1 cellular context compared by ENCODE assay signal in the genomic region with DNA sequence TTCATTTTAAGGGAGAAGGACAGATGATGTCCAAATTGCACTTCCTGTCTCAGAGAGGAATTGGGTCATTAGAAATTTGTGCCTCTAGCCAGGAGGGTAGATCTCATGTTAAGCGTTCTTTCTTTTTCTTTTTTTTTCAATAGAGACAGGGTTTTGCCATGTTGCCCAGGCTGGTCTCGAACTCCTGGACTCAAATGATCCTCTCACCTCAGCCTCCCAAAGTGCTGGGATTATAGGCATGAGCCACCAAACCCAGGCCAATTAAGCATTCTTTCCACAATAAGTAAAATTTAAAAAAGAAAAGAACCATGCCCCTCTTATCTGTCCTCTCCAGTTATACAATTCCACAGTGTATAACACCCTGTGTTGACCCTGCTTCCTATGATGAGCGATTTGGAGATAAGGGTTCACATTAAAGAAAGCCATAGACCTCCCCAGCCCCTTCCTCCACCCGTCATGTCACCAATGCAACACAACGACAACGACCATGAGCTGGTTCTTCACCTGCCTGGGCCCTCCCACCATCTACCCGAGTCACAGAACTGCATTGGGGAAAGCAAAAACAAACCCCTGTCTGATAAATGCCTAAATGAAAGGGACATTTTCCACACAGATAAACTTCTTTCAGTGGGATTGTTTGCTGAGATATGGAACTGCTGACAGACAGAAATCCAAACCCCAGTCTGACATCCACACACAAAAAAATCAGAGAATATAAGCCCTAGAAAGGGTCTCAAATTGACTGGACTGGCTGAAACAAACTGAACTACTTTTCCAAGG.
TF ChIP-seq lines count a peak whose summit lies in the region.

No MANE protein-coding gene starts in this region.

TF ChIP-seq in K562, 482 proteins besides CTCF, POLR2A, EP300 and RAD21 (continued from another document):
- TF ChIP-seq, protein P1, sequence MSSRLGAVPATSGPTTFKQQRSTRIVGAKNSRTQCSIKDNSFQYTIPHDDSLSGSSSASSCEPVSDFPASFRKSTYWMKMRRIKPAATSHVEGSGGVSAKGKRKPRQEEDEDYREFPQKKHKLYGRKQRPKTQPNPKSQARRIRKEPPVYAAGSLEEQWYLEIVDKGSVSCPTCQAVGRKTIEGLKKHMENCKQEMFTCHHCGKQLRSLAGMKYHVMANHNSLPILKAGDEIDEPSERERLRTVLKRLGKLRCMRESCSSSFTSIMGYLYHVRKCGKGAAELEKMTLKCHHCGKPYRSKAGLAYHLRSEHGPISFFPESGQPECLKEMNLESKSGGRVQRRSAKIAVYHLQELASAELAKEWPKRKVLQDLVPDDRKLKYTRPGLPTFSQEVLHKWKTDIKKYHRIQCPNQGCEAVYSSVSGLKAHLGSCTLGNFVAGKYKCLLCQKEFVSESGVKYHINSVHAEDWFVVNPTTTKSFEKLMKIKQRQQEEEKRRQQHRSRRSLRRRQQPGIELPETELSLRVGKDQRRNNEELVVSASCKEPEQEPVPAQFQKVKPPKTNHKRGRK (tag; IDR thresholded peaks at IDR 0.05) = no peak
- TF ChIP-seq, protein P2, sequence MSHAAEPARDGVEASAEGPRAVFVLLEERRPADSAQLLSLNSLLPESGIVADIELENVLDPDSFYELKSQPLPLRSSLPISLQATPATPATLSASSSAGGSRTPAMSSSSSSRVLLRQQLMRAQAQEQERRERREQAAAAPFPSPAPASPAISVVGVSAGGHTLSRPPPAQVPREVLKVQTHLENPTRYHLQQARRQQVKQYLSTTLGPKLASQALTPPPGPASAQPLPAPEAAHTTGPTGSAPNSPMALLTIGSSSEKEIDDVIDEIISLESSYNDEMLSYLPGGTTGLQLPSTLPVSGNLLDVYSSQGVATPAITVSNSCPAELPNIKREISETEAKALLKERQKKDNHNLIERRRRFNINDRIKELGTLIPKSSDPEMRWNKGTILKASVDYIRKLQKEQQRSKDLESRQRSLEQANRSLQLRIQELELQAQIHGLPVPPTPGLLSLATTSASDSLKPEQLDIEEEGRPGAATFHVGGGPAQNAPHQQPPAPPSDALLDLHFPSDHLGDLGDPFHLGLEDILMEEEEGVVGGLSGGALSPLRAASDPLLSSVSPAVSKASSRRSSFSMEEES (CRISPR knock-in tag; IDR thresholded peaks at IDR 0.05) = no peak
- TF ChIP-seq SRSF7 (optimal IDR thresholded peaks at IDR 0.05; ENCODE audit: low read depth, low read length) (no peak), CBFA2T3 (IDR thresholded peaks at IDR 0.05) (peak; percentile 83), ZNF311 (CRISPR knock-in tag; IDR thresholded peaks at IDR 0.05) (no peak)
